29 cellular contexts compared by ENCODE assay signal in the genomic region with DNA sequence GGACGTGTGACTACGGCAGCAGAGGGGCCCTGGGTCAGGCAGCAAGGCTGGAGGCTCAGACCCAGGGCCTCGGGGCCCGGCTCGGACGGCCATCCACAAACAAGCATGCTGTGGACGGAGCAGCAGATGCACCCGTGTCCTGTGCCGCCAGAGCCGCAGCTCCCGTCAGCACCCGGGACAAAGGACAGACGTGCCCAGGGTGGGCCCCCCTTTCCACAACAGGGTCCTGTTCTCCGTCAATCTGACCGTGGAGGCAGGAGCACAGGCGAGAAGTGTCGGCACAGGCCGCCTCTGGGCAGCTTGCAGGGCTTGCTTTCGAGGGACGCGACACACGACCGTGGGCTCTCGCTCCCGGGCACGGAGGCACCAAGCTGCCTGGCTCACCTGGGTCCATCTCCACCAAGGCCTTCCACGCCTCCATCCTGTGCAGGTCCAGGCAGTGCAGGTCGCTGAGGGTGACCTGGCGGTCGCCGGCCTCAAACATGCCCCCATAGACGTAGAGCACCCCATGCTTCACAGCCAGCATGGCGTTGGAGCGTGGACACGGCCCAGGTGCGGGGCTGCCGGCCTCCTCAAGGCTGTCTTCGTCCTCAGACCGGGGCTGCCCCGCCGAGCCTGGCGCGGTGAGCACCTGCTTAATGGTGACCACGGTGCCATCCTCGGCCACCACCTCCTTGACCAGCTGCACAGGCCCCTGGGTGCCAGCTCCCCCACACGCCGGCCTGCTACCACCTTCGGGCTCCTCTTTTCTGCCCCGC.
"Had no signal": no experiment of that assay in that cellular context is flagged by ENCODE, and none has a peak within 500 bp of the region (broad histone marks: within the 10 kb centered on the region; RNA-seq: fewer than 3 reads in every experiment).

No MANE protein-coding gene starts in this region.

- H3K27me3 ChIP-seq: brain microvascular endothelial cell, dorsolateral prefrontal cortex, foreskin keratinocyte, gastrocnemius medialis, heart left ventricle had no signal

- H3K9me3 Mint-ChIP-seq: activated CD4-positive, alpha-beta memory T cell treated with anti-CD3 and anti-CD28 coated beads for 36 hours; activated CD4-positive, alpha-beta T cell treated with anti-CD3 and anti-CD28 coated beads, Interleukin-2, amount 10 ng/mL, durations not matched to agents 24 days and 14 days; activated naive CD4-positive, alpha-beta T cell treated with anti-CD3 and anti-CD28 coated beads, Interleukin-2, amount 10 ng/mL, durations not matched to agents 7 days and 5 days; activated naive CD4-positive, alpha-beta T cell treated with anti-CD3 and anti-CD28 coated beads, Interleukin-2, amount 50 U/mL, for 72 hours; activated naive CD8-positive, alpha-beta T cell treated with anti-CD3 and anti-CD28 coated beads, Interleukin-2, amount 10 ng/mL, durations not matched to agents 7 days and 5 days; central memory CD8-positive, alpha-beta T cell; dendritic cell treated with granulocyte-macrophage colony-stimulating factor and Interleukin-4, amounts not matched to agents 40 ng/mL and 50 ng/mL, for 4 days; endodermal cell had no signal

- H3K27ac ChIP-seq: brain microvascular endothelial cell, coronary artery, dorsolateral prefrontal cortex, foreskin keratinocyte, gastrocnemius medialis, heart left ventricle had no signal

- FAIRE-seq: astrocyte, bronchial epithelial cell had no signal

- H3K4me1 Mint-ChIP-seq: activated CD4-positive, alpha-beta T cell treated with anti-CD3 and anti-CD28 coated beads, Interleukin-2, amount 10 ng/mL, durations not matched to agents 24 days and 14 days had no signal

- ATAC-seq: activated CD4-positive, alpha-beta T cell treated with anti-CD3 and anti-CD28 coated beads for 36 hours; activated CD8-positive, alpha-beta memory T cell treated with anti-CD3 and anti-CD28 coated beads, Interleukin-2, amount 10 ng/mL, durations not matched to agents 7 days and 5 days; activated CD8-positive, alpha-beta T cell treated with anti-CD3 and anti-CD28 coated beads, Interleukin-2, amount 10 ng/mL, durations not matched to agents 7 days and 5 days; activated naive CD4-positive, alpha-beta T cell treated with anti-CD3 and anti-CD28 coated beads, Interleukin-2, amount 50 U/mL, for 72 hours; esophagus mucosa; foreskin keratinocyte; gastrocnemius medialis had no signal

- DNase-seq: activated CD4-positive, alpha-beta memory T cell treated with anti-CD3 and anti-CD28 coated beads for 36 hours; activated CD4-positive, alpha-beta T cell treated with anti-CD3 and anti-CD28 coated beads for 36 hours; activated CD4-positive, alpha-beta T cell treated with anti-CD3 and anti-CD28 coated beads, Interleukin-2, amount 10 ng/mL, durations not matched to agents 24 days and 14 days; activated CD4-positive, CD25-positive, alpha-beta regulatory T cell; activated CD4-positive, CD25-positive, alpha-beta regulatory T cell treated with anti-CD3 and anti-CD28 coated beads, Interleukin-2, amount 50 U/mL, for 72 hours; activated CD8-positive, alpha-beta memory T cell treated with anti-CD3 and anti-CD28 coated beads, Interleukin-2, amount 10 ng/mL, durations not matched to agents 7 days and 5 days; activated CD8-positive, alpha-beta memory T cell treated with anti-CD3 and anti-CD28 coated beads, Interleukin-2, amount 50 U/mL, for 4 hours; activated CD8-positive, alpha-beta T cell treated with anti-CD3 and anti-CD28 coated beads, Interleukin-2, amount 10 ng/mL, durations not matched to agents 7 days and 5 days; activated gamma-delta T cell; activated naive CD4-positive, alpha-beta T cell; activated naive CD4-positive, alpha-beta T cell treated with anti-CD3 and anti-CD28 coated beads, Interleukin-2, amount 10 ng/mL, durations not matched to agents 7 days and 5 days; activated naive CD8-positive, alpha-beta T cell treated with anti-CD3 and anti-CD28 coated beads, Interleukin-2, amount 10 ng/mL, durations not matched to agents 7 days and 5 days; activated T-cell treated with anti-CD3 and anti-CD28 coated beads, Interleukin-2, amount 50 U/mL, for 1 hour; activated T-cell treated with anti-CD3 and anti-CD28 coated beads, Interleukin-2, amount 50 U/mL, for 48 hours; brain microvascular endothelial cell; dorsolateral prefrontal cortex; effector memory CD4-positive, alpha-beta T cell; endodermal cell; foreskin keratinocyte; gastrocnemius medialis; heart left ventricle; T-helper 2 cell had no signal

- H3K27me3 Mint-ChIP-seq: activated CD4-positive, alpha-beta memory T cell treated with anti-CD3 and anti-CD28 coated beads for 36 hours; activated CD4-positive, alpha-beta T cell treated with anti-CD3 and anti-CD28 coated beads for 36 hours; activated CD4-positive, alpha-beta T cell treated with anti-CD3 and anti-CD28 coated beads, Interleukin-2, amount 10 ng/mL, durations not matched to agents 24 days and 14 days; activated CD8-positive, alpha-beta memory T cell treated with anti-CD3 and anti-CD28 coated beads, Interleukin-2, amount 10 ng/mL, durations not matched to agents 7 days and 5 days; activated naive CD4-positive, alpha-beta T cell treated with anti-CD3 and anti-CD28 coated beads, Interleukin-2, amount 10 ng/mL, durations not matched to agents 7 days and 5 days; activated naive CD8-positive, alpha-beta T cell treated with anti-CD3 and anti-CD28 coated beads, Interleukin-2, amount 10 ng/mL, durations not matched to agents 7 days and 5 days; central memory CD8-positive, alpha-beta T cell; dendritic cell treated with granulocyte-macrophage colony-stimulating factor and Interleukin-4, amounts not matched to agents 40 ng/mL and 50 ng/mL, for 4 days had no signal

- H3K9me3 ChIP-seq: gastrocnemius medialis, heart left ventricle had no signal

- H3K4me3 Mint-ChIP-seq: activated CD4-positive, alpha-beta memory T cell treated with anti-CD3 and anti-CD28 coated beads for 36 hours; activated CD4-positive, alpha-beta T cell treated with anti-CD3 and anti-CD28 coated beads for 36 hours; activated CD4-positive, alpha-beta T cell treated with anti-CD3 and anti-CD28 coated beads, Interleukin-2, amount 10 ng/mL, durations not matched to agents 24 days and 14 days; activated CD8-positive, alpha-beta memory T cell treated with anti-CD3 and anti-CD28 coated beads, Interleukin-2, amount 10 ng/mL, durations not matched to agents 7 days and 5 days; activated CD8-positive, alpha-beta T cell treated with anti-CD3 and anti-CD28 coated beads, Interleukin-2, amount 10 ng/mL, durations not matched to agents 7 days and 5 days; activated naive CD4-positive, alpha-beta T cell treated with anti-CD3 and anti-CD28 coated beads, Interleukin-2, amount 10 ng/mL, durations not matched to agents 7 days and 5 days; activated naive CD8-positive, alpha-beta T cell treated with anti-CD3 and anti-CD28 coated beads, Interleukin-2, amount 10 ng/mL, durations not matched to agents 7 days and 5 days; central memory CD8-positive, alpha-beta T cell; dendritic cell treated with granulocyte-macrophage colony-stimulating factor and Interleukin-4, amounts not matched to agents 40 ng/mL and 50 ng/mL, for 4 days; endodermal cell had no signal

- H3K4me3 ChIP-seq: coronary artery, dorsolateral prefrontal cortex, gastrocnemius medialis, heart left ventricle had no signal

- H3K27ac Mint-ChIP-seq: activated CD4-positive, alpha-beta memory T cell treated with anti-CD3 and anti-CD28 coated beads for 36 hours; activated CD4-positive, alpha-beta T cell treated with anti-CD3 and anti-CD28 coated beads for 36 hours; activated CD4-positive, alpha-beta T cell treated with anti-CD3 and anti-CD28 coated beads, Interleukin-2, amount 10 ng/mL, durations not matched to agents 24 days and 14 days; activated CD8-positive, alpha-beta memory T cell treated with anti-CD3 and anti-CD28 coated beads, Interleukin-2, amount 10 ng/mL, durations not matched to agents 7 days and 5 days; activated CD8-positive, alpha-beta T cell treated with anti-CD3 and anti-CD28 coated beads, Interleukin-2, amount 10 ng/mL, durations not matched to agents 7 days and 5 days; activated naive CD4-positive, alpha-beta T cell treated with anti-CD3 and anti-CD28 coated beads, Interleukin-2, amount 10 ng/mL, durations not matched to agents 7 days and 5 days; activated naive CD8-positive, alpha-beta T cell treated with anti-CD3 and anti-CD28 coated beads, Interleukin-2, amount 10 ng/mL, durations not matched to agents 7 days and 5 days; dendritic cell treated with granulocyte-macrophage colony-stimulating factor and Interleukin-4, amounts not matched to agents 40 ng/mL and 50 ng/mL, for 4 days had no signal

- H3K4me1 ChIP-seq: foreskin keratinocyte, gastrocnemius medialis had no signal
